22 cellular contexts compared by ENCODE assay signal in genomic region chr1:44970317-44970716, GRCh38. TPM values are rescaled to one million over a fixed set of nuclear protein-coding genes. Genes with fewer than 3 reads are reported as not detected.
DNase-seq lines count a peak whose midpoint lies in the region; ATAC-seq, FAIRE-seq and TF ChIP-seq lines count a peak whose summit lies in the region.
"Had no signal": no experiment of that assay in that cellular context is flagged by ENCODE, and none has a peak within 500 bp of the region (broad histone marks: within the 10 kb centered on the region; RNA-seq: fewer than 3 reads in every experiment).

No MANE protein-coding gene starts in this region.

- DNase-seq in mammary epithelial cell (peak; percentile 23), MCF 10A (ENCODE audit: unreplicated experiment) (no peak), SW480 (ENCODE audit: low spot score) (peak; percentile 45), endothelial cell of umbilical vein (ENCODE audit: low read depth, low spot score) (peak; percentile 80), germinal center (ENCODE audit: low spot score) (no peak), DMS 273 (lab: John Stamatoyannopoulos, UW; ENCODE audit: unreplicated experiment) (no peak), kidney glomerular epithelial cell (lab: John Stamatoyannopoulos, UW) (no peak)
- DNase-seq: activated naive CD4-positive, alpha-beta T cell treated with anti-CD3 and anti-CD28 coated beads for 36 hours; body of pancreas; erythroblast; glutamatergic neuron; HCEC 1CT; NCI-H2081 treated with DMSO at 0.1 percent for 48 hours; NCI-H524; stimulated activated naive CD4-positive, alpha-beta T cell treated with Interleukin-2 at 50 U/mL for 16 hours; transverse colon had no signal

- peak; percentile 60 for FAIRE-seq in endothelial cell of umbilical vein (lab: Jason Lieb, UNC)
- FAIRE-seq: A204.1, GM19239, islet of Langerhans had no signal

- H2AFZ ChIP-seq in mammary epithelial cell (ENCODE audit: low read depth, low read length), result no peak overlapping the region
- no peak overlapping the region for H2AFZ ChIP-seq in endothelial cell of umbilical vein (ENCODE audit: low read depth, low read length)

- in situ Hi-C loops in mammary epithelial cell (cut with MboI; ENCODE audit: low sequenced_read_pairs in 2 of 2), result no loop called here

- no peak overlapping the region for H3K4me3 Mint-ChIP-seq in MCF 10A (ENCODE audit: unreplicated experiment)
- H3K4me3 Mint-ChIP-seq: activated naive CD4-positive, alpha-beta T cell treated with anti-CD3 and anti-CD28 coated beads for 36 hours; memory B cell had no signal

- CTCF ChIA-PET in mammary epithelial cell (lab: Charles Lee; ENCODE audit: low non-redundant PET) (no interaction called here), MCF 10A (lab: Yijun Ruan, JAX) (interaction anchor here (0.6 kb wide), 1 partner anchor 10 kb away, joined by 3 read pairs; no protein-coding TSS in a partner anchor), endothelial cell of umbilical vein (lab: Charles Lee) (interaction anchor here (0.6 to 2.5 kb wide), 11 partner anchors 11 to 181 kb away, joined by 3 to 13 read pairs (median 4); partner anchors contain the start of gene PLK3)

- no peak overlapping the region for H3K9ac ChIP-seq in mammary epithelial cell (ENCODE audit: insufficient read depth, low read length)
- peak overlapping the region; percentile 7 for H3K9ac ChIP-seq in endothelial cell of umbilical vein (replicated peaks; ENCODE audit: extremely low read depth, insufficient read depth, low read length)

- peaks cover 52% of the 10 kb centered on the region for H3K36me3 Mint-ChIP-seq in MCF 10A (ENCODE audit: insufficient read depth, unreplicated experiment)

- TF ChIP-seq POLR2A in endothelial cell of umbilical vein (IDR thresholded peaks at IDR 0.05; ENCODE audit: low read depth, low read length), result no peak

- H3K9me3 ChIP-seq in mammary epithelial cell (replicated peaks; ENCODE audit: insufficient read depth, low read length) (no peaks in the 10 kb centered on the region), endothelial cell of umbilical vein (replicated peaks; ENCODE audit: control insufficient read depth, insufficient read depth, low read length) (no peaks in the 10 kb centered on the region)
- H3K9me3 ChIP-seq: body of pancreas, right atrium auricular region, transverse colon had no signal

- dilution Hi-C loops in mammary epithelial cell (cut with HindIII; ENCODE audit: low sequenced_read_pairs) (no loop called here), endothelial cell of umbilical vein (cut with MboI; ENCODE audit: extremely low pct_ligation_motif_present, low sequenced_read_pairs) (no loop called here)

- H3K27ac Mint-ChIP-seq in MCF 10A (ENCODE audit: low read depth, unreplicated experiment), result no peak overlapping the region
- H3K27ac Mint-ChIP-seq: activated naive CD4-positive, alpha-beta T cell treated with anti-CD3 and anti-CD28 coated beads for 36 hours; memory B cell had no signal

- intact Hi-C loops in mammary epithelial cell (cut with micrococcal nuclease) (no loop called here), MCF 10A (cut with micrococcal nuclease) (no loop called here), endothelial cell of umbilical vein (cut with micrococcal nuclease) (loop anchor here (1.0 kb wide), 2 partner anchors 16 to 23 kb away; partner anchors contain the start of gene EIF2B3)

- peaks cover 10% of the 10 kb centered on the region for H3K36me3 ChIP-seq in mammary epithelial cell (ENCODE audit: insufficient read depth, low read length)
- H3K36me3 ChIP-seq in endothelial cell of umbilical vein (ENCODE audit: control insufficient read depth in 2 of 2, extremely low read depth in 1 of 2, insufficient read depth in 2 of 2, low read length in 2 of 2), result no peaks in the 10 kb centered on the region

- H3K4me2 ChIP-seq in mammary epithelial cell (ENCODE audit: insufficient read depth, low read depth, low read length) (no peak overlapping the region), endothelial cell of umbilical vein (ENCODE audit: insufficient read depth, low read length) (peak overlapping the region; percentile 47)

- H3K27me3 ChIP-seq in mammary epithelial cell (ENCODE audit: insufficient read depth, low read length) (no peaks in the 10 kb centered on the region), endothelial cell of umbilical vein (ENCODE audit: control insufficient read depth in 2 of 2, insufficient read depth in 2 of 2, low read length in 2 of 2) (no peaks in the 10 kb centered on the region)
- H3K27me3 ChIP-seq: body of pancreas, right atrium auricular region, transverse colon had no signal

- H3K4me3 ChIP-seq in mammary epithelial cell (replicated peaks in 1 of 3; ENCODE audit: insufficient read depth in 1 of 3, low read depth in 2 of 3, low read length in 3 of 3) (no peak overlapping the region), endothelial cell of umbilical vein (replicated peaks in 1 of 3; ENCODE audit: insufficient read depth in 1 of 3, low read depth in 1 of 3, low read length in 3 of 3) (no peak overlapping the region)
- H3K4me3 ChIP-seq: body of pancreas, right atrium auricular region, transverse colon had no signal

- BruUV-seq in mammary epithelial cell (replicated peaks; lab: Mats Ljungman, UMichigan) (no TSS peak), MCF 10A (replicated peaks; lab: Mats Ljungman, UMichigan) (no TSS peak), endothelial cell of umbilical vein (replicated peaks; lab: Mats Ljungman, UMichigan) (no TSS peak)

- no peaks in the 10 kb centered on the region for H3K9me3 Mint-ChIP-seq in MCF 10A (ENCODE audit: unreplicated experiment)
- H3K9me3 Mint-ChIP-seq: activated naive CD4-positive, alpha-beta T cell treated with anti-CD3 and anti-CD28 coated beads for 36 hours had no signal

- H3K4me1 ChIP-seq in mammary epithelial cell (ENCODE audit: insufficient read depth, low read length), result peaks cover 5% of the 10 kb centered on the region
- H3K4me1 ChIP-seq in endothelial cell of umbilical vein (ENCODE audit: control insufficient read depth, extremely low read depth, insufficient read depth, low read length), result peaks cover 35% of the 10 kb centered on the region
- H3K4me1 ChIP-seq: body of pancreas, transverse colon had no signal

- no peak for ATAC-seq in GM21723 (IDR thresholded peaks at IDR 0.05; ENCODE audit: unreplicated experiment)
- ATAC-seq: body of pancreas had no signal

- H3K79me2 ChIP-seq in mammary epithelial cell (ENCODE audit: insufficient read depth, low read length) (no peaks in the 10 kb centered on the region), endothelial cell of umbilical vein (ENCODE audit: control insufficient read depth, insufficient read depth, low read length) (no peaks in the 10 kb centered on the region)

- no peaks in the 10 kb centered on the region for H3K9me1 ChIP-seq in endothelial cell of umbilical vein (replicated peaks; ENCODE audit: control insufficient read depth, extremely low read depth, insufficient read depth, low read length)

- H4K20me1 ChIP-seq in mammary epithelial cell (ENCODE audit: insufficient read depth, low read length) (no peaks in the 10 kb centered on the region), endothelial cell of umbilical vein (replicated peaks; ENCODE audit: control insufficient read depth, extremely low read depth, insufficient read depth, low read length) (no peaks in the 10 kb centered on the region)

- no peaks in the 10 kb centered on the region for H3K4me1 Mint-ChIP-seq in MCF 10A (ENCODE audit: insufficient read depth, unreplicated experiment)

- no peak for TF ChIP-seq CTCF in mammary epithelial cell (conservative IDR thresholded peaks at IDR 0.05 in 1 of 2, IDR thresholded peaks at IDR 0.05 in 1 of 2; ENCODE audit: extremely low read depth in 1 of 2, insufficient read depth in 1 of 2, low read depth in 1 of 2, low read length in 2 of 2)
- no peak for TF ChIP-seq CTCF in MCF 10A (IDR thresholded peaks at IDR 0.05; ENCODE audit: unreplicated experiment)
- no peak for TF ChIP-seq CTCF in endothelial cell of umbilical vein (IDR thresholded peaks at IDR 0.05; ENCODE audit: extremely low read depth in 1 of 2, insufficient read depth in 1 of 2, low read depth in 1 of 2, low read length in 2 of 2)

- POLR2A ChIA-PET in MCF 10A (lab: Yijun Ruan, JAX), result interaction anchor here (1.3 to 1.5 kb wide), 2 partner anchors 10 to 16 kb away, joined by 4 to 5 read pairs; partner anchors contain the start of gene EIF2B3
- POLR2A ChIA-PET in endothelial cell of umbilical vein (lab: Charles Lee), result interaction anchor here (0.8 to 1.6 kb wide), 2 partner anchors 16 to 151 kb away, joined by 3 to 4 read pairs; partner anchors contain the start of gene EIF2B3

- WGBS in mammary epithelial cell (ENCODE audit: low coverage, missing lambda C conversion rate), result 50% methylated on average over 4 of the region's 4 CpGs

- H3K27ac ChIP-seq in mammary epithelial cell (ENCODE audit: insufficient read depth, low read depth, low read length), result no peak overlapping the region
- H3K27ac ChIP-seq in endothelial cell of umbilical vein (ENCODE audit: insufficient read depth, low read depth, low read length), result peak overlapping the region; percentile 56
- H3K27ac ChIP-seq: body of pancreas, right atrium auricular region, transverse colon had no signal

- H3K27me3 Mint-ChIP-seq in MCF 10A (ENCODE audit: insufficient read depth, unreplicated experiment), result no peaks in the 10 kb centered on the region
- H3K27me3 Mint-ChIP-seq: memory B cell had no signal

RNA-seq across cellular contexts. Expression of gene EIF2B3, which starts 16.1 kb away (rescaled TPM):
- total RNA-seq in mammary epithelial cell (10 to 100 TPM; 28.3 to 34.8 TPM), MCF 10A (2022) (49.4 and 55.5 TPM in 2 replicates), endothelial cell of umbilical vein (39.6 and 45.1 TPM in 2 replicates)
- polyA plus RNA-seq in mammary epithelial cell (36.9 TPM), endothelial cell of umbilical vein (25.7 and 28.4 TPM in 2 replicates)
- polyA minus RNA-seq in mammary epithelial cell (49.1 TPM), endothelial cell of umbilical vein (34.9 and 39.8 TPM in 2 replicates)
- polyA plus RNA-seq in endothelial cell of umbilical vein (2011; cell fraction: cytosol; rRNA removed), result 39.1 and 42.6 TPM in 2 replicates
- polyA plus RNA-seq in endothelial cell of umbilical vein (2011; cell fraction: nucleus; rRNA removed), result 25.2 and 32.6 TPM in 2 replicates
- polyA plus RNA-seq in endothelial cell of umbilical vein (2012), result 32.2 and 54.6 TPM in 2 replicates
- polyA minus RNA-seq in endothelial cell of umbilical vein (2011; cell fraction: cytosol; rRNA and poly(A)+ RNA removed), result 12.0 TPM
- polyA minus RNA-seq in endothelial cell of umbilical vein (2011; cell fraction: nucleus; rRNA and poly(A)+ RNA removed), result 37.8 and 43.4 TPM in 2 replicates

RNA-seq across cellular contexts. Expression of gene HECTD3, which starts 40.8 kb away (rescaled TPM):
- 10 to 100 TPM; 18.5 to 29.4 TPM for total RNA-seq in mammary epithelial cell
- 33.0 TPM for polyA plus RNA-seq in mammary epithelial cell
- polyA minus RNA-seq in mammary epithelial cell, result 81.4 TPM
- total RNA-seq in MCF 10A (2022), result 20.2 and 29.2 TPM in 2 replicates
- 72.6 and 80.0 TPM in 2 replicates for total RNA-seq in endothelial cell of umbilical vein
- 114 and 130 TPM in 2 replicates for polyA plus RNA-seq in endothelial cell of umbilical vein
- 60.6 and 62.0 TPM in 2 replicates for polyA plus RNA-seq in endothelial cell of umbilical vein (2011; cell fraction: cytosol; rRNA removed)
- polyA plus RNA-seq in endothelial cell of umbilical vein (2011; cell fraction: nucleus; rRNA removed), result 211 and 218 TPM in 2 replicates
- 51.9 and 52.8 TPM in 2 replicates for polyA plus RNA-seq in endothelial cell of umbilical vein (2012)
- 123 and 125 TPM in 2 replicates for polyA minus RNA-seq in endothelial cell of umbilical vein
- 18.9 TPM for polyA minus RNA-seq in endothelial cell of umbilical vein (2011; cell fraction: cytosol; rRNA and poly(A)+ RNA removed)
- polyA minus RNA-seq in endothelial cell of umbilical vein (2011; cell fraction: nucleus; rRNA and poly(A)+ RNA removed), result 40.1 and 41.0 TPM in 2 replicates

RNA-seq across cellular contexts. Expression of gene UROD, which starts 41.7 kb away (rescaled TPM):
- total RNA-seq in mammary epithelial cell, result 100 to 1,000 TPM; 100 to 108 TPM
- polyA plus RNA-seq in mammary epithelial cell, result 217 TPM
- polyA minus RNA-seq in mammary epithelial cell, result 159 TPM
- total RNA-seq in MCF 10A (2022), result 76.9 and 84.7 TPM in 2 replicates
- total RNA-seq in endothelial cell of umbilical vein, result 187 and 192 TPM in 2 replicates
- 636 and 661 TPM in 2 replicates for polyA plus RNA-seq in endothelial cell of umbilical vein
- 439 and 454 TPM in 2 replicates for polyA plus RNA-seq in endothelial cell of umbilical vein (2011; cell fraction: cytosol; rRNA removed)
- polyA plus RNA-seq in endothelial cell of umbilical vein (2011; cell fraction: nucleus; rRNA removed), result 684 and 752 TPM in 2 replicates
- polyA plus RNA-seq in endothelial cell of umbilical vein (2012), result 165 and 193 TPM in 2 replicates
- polyA minus RNA-seq in endothelial cell of umbilical vein, result 334 and 362 TPM in 2 replicates
- 47.6 TPM for polyA minus RNA-seq in endothelial cell of umbilical vein (2011; cell fraction: cytosol; rRNA and poly(A)+ RNA removed)
- polyA minus RNA-seq in endothelial cell of umbilical vein (2011; cell fraction: nucleus; rRNA and poly(A)+ RNA removed), result 106 and 120 TPM in 2 replicates

Comparison
In these comparisons a context has a peak if more than half of its experiments do, and no peak if none do; other contexts are left out.
1. DNase-seq: peak in mammary epithelial cell (single experiment), SW480 (single experiment) and endothelial cell of umbilical vein (single experiment); none in MCF 10A (single experiment), germinal center (single experiment), DMS 273 (single experiment) and kidney glomerular epithelial cell (single experiment).